In genomic region chr11:73195191-73196007, GRCh38 we compare ENCODE assay signal across 12 cellular contexts. TPM values are rescaled to one million over a fixed set of nuclear protein-coding genes. Genes with fewer than 3 reads are reported as not detected.
DNase-seq lines count a peak whose midpoint lies in the region; ATAC-seq and TF ChIP-seq lines count a peak whose summit lies in the region.
"Had no signal": no experiment of that assay in that cellular context is flagged by ENCODE, and none has a peak within 500 bp of the region (broad histone marks: within the 10 kb centered on the region; RNA-seq: fewer than 3 reads in every experiment).

No MANE protein-coding gene starts in this region.

- peaks cover 73% of the 10 kb centered on the region for H3K4me1 ChIP-seq in PC-3 (ENCODE audit: insufficient read depth, low read length)
- peaks cover 15% of the 10 kb centered on the region for H3K4me1 ChIP-seq in colonic mucosa
- no peaks in the 10 kb centered on the region for H3K4me1 ChIP-seq in prostate gland (replicated peaks)

- H3K9me3 ChIP-seq in PC-3 (ENCODE audit: low read length): no peaks in the 10 kb centered on the region
- no peaks in the 10 kb centered on the region for H3K9me3 ChIP-seq in colonic mucosa
- no peaks in the 10 kb centered on the region for H3K9me3 ChIP-seq in prostate gland
- H3K9me3 ChIP-seq in CD4-positive, alpha-beta T cell (ENCODE audit: control insufficient read depth, low read length): no peaks in the 10 kb centered on the region

- peak; percentile 79 for ATAC-seq in PC-3
- no peak for ATAC-seq in CD4-positive, alpha-beta T cell (ENCODE audit: poor library complexity)
- no peak for ATAC-seq in activated T-cell treated with anti-CD3 and anti-CD28 coated beads, Interleukin-2, amount 50 U/mL, for 72 hours (replicated peaks in 1 of 2)
- ATAC-seq: natural killer cell had no signal

- peak overlapping the region; percentile 89 for H3K9ac ChIP-seq in PC-3 (ENCODE audit: low read length)
- peak overlapping the region in 1 of 2 donors; percentile 67 for H3K9ac ChIP-seq in colonic mucosa (ENCODE audit: low read depth in 2 of 2, low read length in 2 of 2)

- TF ChIP-seq CTCF in PC-3 (conservative IDR thresholded peaks at IDR 0.05; ENCODE audit: low read depth, low read length) (peak; percentile 56), colonic mucosa (IDR thresholded peaks at IDR 0.05) (no peak), prostate gland (IDR thresholded peaks at IDR 0.05) (no peak)
- no peak for TF ChIP-seq CTCF in CD4-positive, alpha-beta T cell (IDR thresholded peaks at IDR 0.05)

- WGBS in prostate gland: 47% methylated on average over 3 of the region's 3 CpGs

- H3K4me1 Mint-ChIP-seq in CD4-positive, alpha-beta T cell (ENCODE audit: low read depth): no peaks in the 10 kb centered on the region
- no peaks in the 10 kb centered on the region for H3K4me1 Mint-ChIP-seq in activated T-cell treated with anti-CD3 and anti-CD28 coated beads, Interleukin-2, amount 50 U/mL, for 72 hours (ENCODE audit: low read depth)
- H3K4me1 Mint-ChIP-seq: natural killer cell had no signal

- peak overlapping the region; percentile 46 for H3K4me3 ChIP-seq in PC-3 (ENCODE audit: low read length)
- no peak overlapping the region for H3K4me3 ChIP-seq in colonic mucosa
- H3K4me3 ChIP-seq in prostate gland: no peak overlapping the region

- peak overlapping the region; percentile 98 for H3K27ac ChIP-seq in PC-3 (ENCODE audit: low read length)
- H3K27ac ChIP-seq in colonic mucosa: peak overlapping the region; percentile 83
- H3K27ac ChIP-seq in prostate gland: no peak overlapping the region
- H3K27ac ChIP-seq in CD4-positive, alpha-beta T cell (ENCODE audit: low read depth, low read length): no peak overlapping the region

- H3K36me3 Mint-ChIP-seq in CD4-positive, alpha-beta T cell (ENCODE audit: low read depth): no peaks in the 10 kb centered on the region
- H3K36me3 Mint-ChIP-seq in activated T-cell treated with anti-CD3 and anti-CD28 coated beads, Interleukin-2, amount 50 U/mL, for 72 hours (ENCODE audit: insufficient read depth in 2 of 2): no peaks in the 10 kb centered on the region
- H3K36me3 Mint-ChIP-seq: natural killer cell had no signal

- peaks cover 3% of the 10 kb centered on the region for H3K27me3 Mint-ChIP-seq in CD4-positive, alpha-beta T cell
- no peaks in the 10 kb centered on the region for H3K27me3 Mint-ChIP-seq in activated T-cell treated with anti-CD3 and anti-CD28 coated beads, Interleukin-2, amount 50 U/mL, for 72 hours (ENCODE audit: low read depth)

- DNase-seq in EH (ENCODE audit: low read depth): peak; percentile 61
- peak; percentile 99 for DNase-seq in PC-3
- peak; percentile 75 for DNase-seq in colonic mucosa
- DNase-seq in prostate gland (ENCODE audit: low spot score): peak; percentile 54
- DNase-seq in CD4-positive, alpha-beta T cell: no peak
- no peak for DNase-seq in dermis blood vessel endothelial cell
- no peak for DNase-seq in DMS79 treated with DMSO at 0.1 percent for 48 hours (lab: John Stamatoyannopoulos, UW)
- DNase-seq in activated T-cell treated with anti-CD3 and anti-CD28 coated beads, Interleukin-2, amount 50 U/mL, for 72 hours: no peak
- DNase-seq: activated B cell treated with CpG ODN at 0.5 μM for 24 hours; activated T-cell treated with anti-CD3 and anti-CD28 coated beads, Interleukin-2, amount 50 U/mL, for 1 hour; natural killer cell; SHP77 had no signal

- H3K27ac Mint-ChIP-seq in CD4-positive, alpha-beta T cell: no peak overlapping the region
- no peak overlapping the region for H3K27ac Mint-ChIP-seq in activated T-cell treated with anti-CD3 and anti-CD28 coated beads, Interleukin-2, amount 50 U/mL, for 72 hours
- H3K27ac Mint-ChIP-seq: activated B cell treated with CpG ODN at 0.5 μM for 24 hours, natural killer cell had no signal

- no peaks in the 10 kb centered on the region for H3K9me3 Mint-ChIP-seq in CD4-positive, alpha-beta T cell
- H3K9me3 Mint-ChIP-seq in activated T-cell treated with anti-CD3 and anti-CD28 coated beads, Interleukin-2, amount 50 U/mL, for 72 hours: no peaks in the 10 kb centered on the region
- H3K9me3 Mint-ChIP-seq: activated B cell treated with CpG ODN at 0.5 μM for 24 hours, natural killer cell had no signal

- BruUV-seq in PC-3 (replicated peaks; lab: Mats Ljungman, UMichigan): TSS peak; percentile 86

- H2AFZ ChIP-seq in PC-3 (ENCODE audit: low read length): no peak overlapping the region

- no peak overlapping the region for H3K4me3 Mint-ChIP-seq in CD4-positive, alpha-beta T cell
- no peak overlapping the region for H3K4me3 Mint-ChIP-seq in activated T-cell treated with anti-CD3 and anti-CD28 coated beads, Interleukin-2, amount 50 U/mL, for 72 hours
- H3K4me3 Mint-ChIP-seq: activated B cell treated with CpG ODN at 0.5 μM for 24 hours, natural killer cell had no signal

- no peaks in the 10 kb centered on the region for H3K79me2 ChIP-seq in PC-3 (ENCODE audit: low read length)

- H4K20me1 ChIP-seq in PC-3 (ENCODE audit: low read length): no peaks in the 10 kb centered on the region

- peak overlapping the region; percentile 75 for H3K4me2 ChIP-seq in PC-3 (ENCODE audit: low read length)

- CTCF ChIA-PET in PC-3 (lab: Charles Lee): interaction anchor here (0.5 to 1.5 kb wide), 2 partner anchors 9 to 112 kb away, joined by 8 to 10 read pairs; no protein-coding TSS in a partner anchor
- CTCF ChIA-PET in CD4-positive, alpha-beta T cell (lab: Charles Lee): no interaction called here

- peaks cover 21% of the 10 kb centered on the region for H3F3A ChIP-seq in PC-3 (ENCODE audit: low read length, unreplicated experiment)

- H3K27me3 ChIP-seq in PC-3 (ENCODE audit: low read length): no peaks in the 10 kb centered on the region
- H3K27me3 ChIP-seq in colonic mucosa: no peaks in the 10 kb centered on the region
- H3K27me3 ChIP-seq in prostate gland (replicated peaks; ENCODE audit: insufficient read depth): no peaks in the 10 kb centered on the region
- no peaks in the 10 kb centered on the region for H3K27me3 ChIP-seq in CD4-positive, alpha-beta T cell (ENCODE audit: control insufficient read depth, insufficient read depth, low read length)

- H3K36me3 ChIP-seq in PC-3 (ENCODE audit: low read depth, low read length) (no peaks in the 10 kb centered on the region), colonic mucosa (no peaks in the 10 kb centered on the region), prostate gland (no peaks in the 10 kb centered on the region)

- TF ChIP-seq POLR2A in prostate gland (IDR thresholded peaks at IDR 0.05): no peak

- POLR2A ChIA-PET in PC-3 (lab: Charles Lee; ENCODE audit: unreplicated experiment): interaction anchor here (1.0 to 1.4 kb wide), 2 partner anchors 9 to 11 kb away, joined by 4 to 12 read pairs; no protein-coding TSS in a partner anchor
- POLR2A ChIA-PET in CD4-positive, alpha-beta T cell (lab: Charles Lee): no interaction called here

- intact Hi-C loops in PC-3 (cut with micrococcal nuclease) (loop anchor here (1.0 to 2.0 kb wide), 2 partner anchors 10 to 41 kb away; no protein-coding TSS in a partner anchor), colonic mucosa (cut with DNase I) (no loop called here), prostate gland (cut with DNase I) (no loop called here)
- intact Hi-C loops in CD4-positive, alpha-beta T cell (cut with DNase I, micrococcal nuclease): no loop called here

- H3K9me2 ChIP-seq in PC-3 (replicated peaks; ENCODE audit: low read length): no peaks in the 10 kb centered on the region

RNA-seq across cellular contexts. Expression of gene P2RY2, which starts 22.7 kb away (rescaled TPM):
- total RNA-seq in PC-3 (2014; rRNA removed): 54.8 and 72.9 TPM in 2 replicates
- 10 to 100 TPM; 17.6 to 27.4 TPM for total RNA-seq in colonic mucosa
- 1 to 10 TPM; 2.7 to 3.5 TPM for total RNA-seq in prostate gland
- not detected for total RNA-seq in CD4-positive, alpha-beta T cell
- total RNA-seq in dermis blood vessel endothelial cell: 0.51 and 1.2 TPM in 2 replicates
- total RNA-seq in activated T-cell treated with anti-CD3 and anti-CD28 coated beads, Interleukin-2, amount 50 U/mL, for 72 hours: not detected

RNA-seq across cellular contexts. Expression of gene FCHSD2, which starts 53.3 kb away (rescaled TPM):
- 7.1 and 8.8 TPM in 2 replicates for total RNA-seq in PC-3 (2014; rRNA removed)
- total RNA-seq in colonic mucosa: 10 to 100 TPM; 12.1 to 20.9 TPM
- total RNA-seq in prostate gland: 10 to 100 TPM in 1 of 2 donors, 1 to 10 TPM in 1; 9.9 to 45.3 TPM
- total RNA-seq in CD4-positive, alpha-beta T cell: 10 to 100 TPM; 48.6 to 50.7 TPM
- 18.0 and 27.6 TPM in 2 replicates for total RNA-seq in dermis blood vessel endothelial cell
- total RNA-seq in activated T-cell treated with anti-CD3 and anti-CD28 coated beads, Interleukin-2, amount 50 U/mL, for 72 hours: 10 to 100 TPM; 38.3 to 47.1 TPM

Comparison
In these comparisons a context has a peak if more than half of its experiments do, and no peak if none do; other contexts are left out.
1. DNase-seq: peak in EH (single experiment), PC-3 (single experiment), colonic mucosa (single experiment) and prostate gland (single experiment); none in CD4-positive, alpha-beta T cell (0 of 10), dermis blood vessel endothelial cell (single experiment), DMS79 treated with DMSO at 0.1 percent for 48 hours (single experiment) and activated T-cell treated with anti-CD3 and anti-CD28 coated beads, Interleukin-2, amount 50 U/mL, for 72 hours (0 of 2).
2. H3K27ac ChIP-seq: peak in PC-3 (single experiment) and colonic mucosa (single experiment); none in prostate gland (0 of 2) and CD4-positive, alpha-beta T cell (single experiment).